In genomic region chr15:35690698-35691116, GRCh38 we compare ENCODE assay signal across 11 cellular contexts.
DNase-seq lines count a peak whose midpoint lies in the region; ATAC-seq, FAIRE-seq and TF ChIP-seq lines count a peak whose summit lies in the region.
"Had no signal": no experiment of that assay in that cellular context is flagged by ENCODE, and none has a peak within 500 bp of the region (broad histone marks: within the 10 kb centered on the region; RNA-seq: fewer than 3 reads in every experiment).

No MANE protein-coding gene starts in this region.

- peaks cover 2% of the 10 kb centered on the region for H3K4me1 Mint-ChIP-seq in endodermal cell
- H3K4me1 Mint-ChIP-seq: memory B cell had no signal

- no peaks in the 10 kb centered on the region for H3K36me3 Mint-ChIP-seq in endodermal cell (ENCODE audit: low read depth)
- H3K36me3 Mint-ChIP-seq: memory B cell had no signal

- H3K36me3 ChIP-seq in endodermal cell (ENCODE audit: control insufficient read depth, insufficient read depth, low read length): no peaks in the 10 kb centered on the region
- H3K36me3 ChIP-seq in mesodermal cell (ENCODE audit: control insufficient read depth, insufficient read depth, low read length): no peaks in the 10 kb centered on the region
- no peaks in the 10 kb centered on the region for H3K36me3 ChIP-seq in suprapubic skin

- H3K4me1 ChIP-seq in endodermal cell (ENCODE audit: control insufficient read depth, insufficient read depth, low read length): no peaks in the 10 kb centered on the region
- peaks cover 31% of the 10 kb centered on the region for H3K4me1 ChIP-seq in mesodermal cell (ENCODE audit: control insufficient read depth, insufficient read depth, low read length, poor library complexity, severe bottlenecking)
- H3K4me1 ChIP-seq in suprapubic skin: peaks cover 22% of the 10 kb centered on the region

- H3K9ac ChIP-seq in endodermal cell (ENCODE audit: extremely low read depth, low read length, poor library complexity, severe bottlenecking): no peak overlapping the region

- FAIRE-seq in RCC 7860 (lab: Jason Lieb, UNC) (peak; percentile 46), HTR-8/SVneo (lab: Jason Lieb, UNC) (no peak)

- H3K9me3 ChIP-seq in endodermal cell (ENCODE audit: control insufficient read depth, low read length): no peaks in the 10 kb centered on the region
- H3K9me3 ChIP-seq in mesodermal cell (ENCODE audit: control insufficient read depth, low read length): no peaks in the 10 kb centered on the region
- no peaks in the 10 kb centered on the region for H3K9me3 ChIP-seq in suprapubic skin

- H3K4me3 ChIP-seq in endodermal cell (ENCODE audit: low read length) (no peak overlapping the region), mesodermal cell (ENCODE audit: extremely low read depth, insufficient read depth, low read length, poor library complexity, severe bottlenecking) (no peak overlapping the region), suprapubic skin (no peak overlapping the region)

- H3K4me3 Mint-ChIP-seq in endodermal cell: no peak overlapping the region
- H3K4me3 Mint-ChIP-seq: memory B cell had no signal

- ATAC-seq in GM19452 (IDR thresholded peaks at IDR 0.05; ENCODE audit: unreplicated experiment): no peak

- H3K27me3 ChIP-seq in endodermal cell (ENCODE audit: control insufficient read depth, insufficient read depth, low read length, poor library complexity, severe bottlenecking): no peaks in the 10 kb centered on the region
- no peaks in the 10 kb centered on the region for H3K27me3 ChIP-seq in suprapubic skin

- H3K27ac ChIP-seq in endodermal cell (ENCODE audit: low read depth, low read length): peak overlapping the region; percentile 43
- H3K27ac ChIP-seq in mesodermal cell (ENCODE audit: low read depth, low read length, severe bottlenecking): peak overlapping the region; percentile 86
- H3K27ac ChIP-seq in suprapubic skin: peak overlapping the region; percentile 86

- no peak overlapping the region for H3K27ac Mint-ChIP-seq in endodermal cell
- H3K27ac Mint-ChIP-seq: memory B cell had no signal

- TF ChIP-seq CTCF in endodermal cell (conservative IDR thresholded peaks at IDR 0.05): no peak
- TF ChIP-seq CTCF in suprapubic skin (IDR thresholded peaks at IDR 0.05): no peak

- 76% methylated on average over 1 of the region's 1 CpG; no CpG with 5 or more reads in 1 of the 2 experiments for WGBS in endodermal cell (ENCODE audit: insufficient coverage in 1 of 2, insufficient read length in 1 of 2), 2 experiments
- WGBS in mesodermal cell (ENCODE audit: insufficient coverage in 2 of 2), 2 experiments: 80% methylated on average over 1 of the region's 1 CpG; no CpG with 5 or more reads in 1 of the 2 experiments
- WGBS in suprapubic skin: 59% methylated on average over 1 of the region's 1 CpG

- TF ChIP-seq EP300 in suprapubic skin (IDR thresholded peaks at IDR 0.05): no peak

- TF ChIP-seq POLR2A in suprapubic skin (IDR thresholded peaks at IDR 0.05): no peak

- H3K9me3 Mint-ChIP-seq in endodermal cell: no peaks in the 10 kb centered on the region
- H3K9me3 Mint-ChIP-seq: memory B cell had no signal

- peak; percentile 51 for DNase-seq in RCC 7860 (ENCODE audit: low spot score)
- no peak for DNase-seq in endodermal cell
- DNase-seq in suprapubic skin (ENCODE audit: low spot score in 2 of 2): no peak
- no peak for DNase-seq in SW480 (ENCODE audit: low spot score)
- DNase-seq in HTR-8/SVneo (ENCODE audit: insufficient read length, low spot score): no peak
- no peak for DNase-seq in activated CD4-positive, alpha-beta T cell treated with anti-CD3 and anti-CD28 coated beads, Interleukin-2, amount 50 U/mL, for 4 hours
- DNase-seq: NCI-H146, SHP77 treated with DMSO at 0.1 percent for 48 hours had no signal

- H3K27me3 Mint-ChIP-seq in endodermal cell (ENCODE audit: insufficient read depth): no peaks in the 10 kb centered on the region
